ENCODE assay signal across 29 cellular contexts in the genomic region with DNA sequence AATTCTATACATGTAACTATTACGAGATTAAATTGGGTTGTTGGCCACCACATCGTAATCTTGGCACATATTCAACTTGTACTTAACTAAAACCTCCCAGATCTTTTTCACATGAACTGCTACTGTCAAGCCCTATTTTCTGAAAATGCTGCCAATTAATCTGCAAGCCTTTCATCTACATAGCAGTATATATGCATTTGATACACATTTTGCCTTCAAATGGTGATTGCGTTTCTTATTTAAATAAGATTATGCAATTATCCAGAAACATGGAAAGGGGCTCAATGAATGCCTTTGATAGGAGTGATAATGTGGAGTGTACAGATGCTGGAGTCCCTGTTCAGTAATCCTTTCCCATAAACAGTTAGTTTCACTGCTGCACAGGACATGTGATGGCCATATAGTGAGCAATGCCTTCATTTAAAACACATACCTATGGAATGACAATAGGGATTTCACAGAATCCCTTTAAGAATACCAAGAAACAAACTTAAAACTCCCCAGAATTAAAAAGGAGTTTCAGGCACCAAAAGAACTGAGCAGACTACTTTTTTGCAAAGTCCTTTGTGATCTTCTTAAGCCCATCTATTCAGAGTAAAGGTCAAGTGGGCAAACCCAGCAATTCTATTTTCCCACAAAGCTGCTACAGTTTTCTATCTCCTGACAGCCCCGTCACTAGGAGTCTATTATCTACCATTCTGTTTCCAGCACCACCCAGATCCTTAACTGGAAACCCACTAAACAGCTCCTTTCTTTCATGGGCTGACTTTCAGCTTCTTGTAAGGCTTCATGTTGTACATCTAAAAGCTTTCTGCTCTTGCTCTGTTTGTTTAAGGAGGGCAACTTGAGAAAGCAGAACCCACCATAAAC.
DNase-seq lines count a peak whose midpoint lies in the region; ATAC-seq and TF ChIP-seq lines count a peak whose summit lies in the region.
"Had no signal": no experiment of that assay in that cellular context is flagged by ENCODE, and none has a peak within 500 bp of the region (broad histone marks: within the 10 kb centered on the region; RNA-seq: fewer than 3 reads in every experiment).

No MANE protein-coding gene starts in this region.

- H3K27ac ChIP-seq in neural progenitor cell: no peak overlapping the region
- no peak overlapping the region for H3K27ac ChIP-seq in RWPE1
- H3K27ac ChIP-seq: foreskin keratinocyte, sigmoid colon, SJSA1, stomach, tibial nerve had no signal

- DNase-seq in HAP-1 (ENCODE audit: low spot score in 2 of 2) (peak; percentile 65 to 98), SK-N-DZ (ENCODE audit: low spot score) (peak; percentile 30), erythroblast (lab: John Stamatoyannopoulos, UW) (peak; percentile 9 to 26), neural progenitor cell (ENCODE audit: low spot score) (peak; percentile 24), RWPE1 (ENCODE audit: low spot score) (no peak)
- no peak for DNase-seq in stimulated activated naive CD8-positive, alpha-beta T cell treated with anti-CD3 and anti-CD28 coated beads, Interleukin-15, amount 100 ng/mL, for 72 hours
- DNase-seq: activated CD4-positive, alpha-beta T cell treated with anti-CD3 and anti-CD28 coated beads, Interleukin-2, amount 10 ng/mL, durations not matched to agents 7 days and 5 days; activated naive CD8-positive, alpha-beta T cell treated with anti-CD3 and anti-CD28 coated beads for 36 hours; DMS153; effector CD8-positive, alpha-beta T cell; GDM1; KBM-7; MG63; NCI-H1417; NCI-H2081 treated with DMSO at 0.1 percent for 48 hours; NCI-H510A; posterior cingulate gyrus; sigmoid colon; stimulated activated CD4-positive, alpha-beta T cell treated with anti-CD3 and anti-CD28 coated beads, Interleukin-15, amount 100 ng/mL, for 24 hours; stomach; T-helper 2 cell had no signal

- no peaks in the 10 kb centered on the region for H3K27me3 ChIP-seq in HAP-1 (ENCODE audit: low read depth)
- no peaks in the 10 kb centered on the region for H3K27me3 ChIP-seq in neural progenitor cell
- H3K27me3 ChIP-seq: foreskin keratinocyte, MG63, sigmoid colon, SJSA1, stomach, tibial nerve had no signal

- H3K27ac Mint-ChIP-seq in neural progenitor cell: peak overlapping the region; percentile 83
- no peak overlapping the region for H3K27ac Mint-ChIP-seq in stimulated activated memory B cell treated with anti-CD40 and anti-IgM and Interleukin-4, amounts not matched to agents 10 μg/mL and 1 μg/mL and 100 μg/mL, for 72 hours
- H3K27ac Mint-ChIP-seq in stimulated activated naive CD8-positive, alpha-beta T cell treated with anti-CD3 and anti-CD28 coated beads, Interleukin-15, amount 100 ng/mL, for 72 hours: no peak overlapping the region
- no peak overlapping the region for H3K27ac Mint-ChIP-seq in activated T-helper 17 cell treated with anti-CD3 and anti-CD28 coated beads, Interleukin-2, amount 50 U/mL, for 72 hours
- H3K27ac Mint-ChIP-seq: activated CD4-positive, alpha-beta T cell treated with anti-CD3 and anti-CD28 coated beads, Interleukin-2, amount 10 ng/mL, durations not matched to agents 7 days and 5 days; activated naive CD8-positive, alpha-beta T cell treated with anti-CD3 and anti-CD28 coated beads for 36 hours; natural killer cell treated with Interleukin-12 subunit alpha and Interleukin-12 subunit beta and Interleukin-15 and Interleukin-18, amount 100 ng/mL, for 72 hours had no signal

- POLR2A ChIA-PET in RWPE1 (lab: Yijun Ruan, JAX; ENCODE audit: low non-redundant PET): no interaction called here

- H3K9me3 Mint-ChIP-seq in neural progenitor cell: peaks cover 12% of the 10 kb centered on the region
- H3K9me3 Mint-ChIP-seq in stimulated activated memory B cell treated with anti-CD40 and anti-IgM and Interleukin-4, amounts not matched to agents 10 μg/mL and 1 μg/mL and 100 μg/mL, for 72 hours: peaks cover 3% of the 10 kb centered on the region
- no peaks in the 10 kb centered on the region for H3K9me3 Mint-ChIP-seq in stimulated activated naive CD8-positive, alpha-beta T cell treated with anti-CD3 and anti-CD28 coated beads, Interleukin-15, amount 100 ng/mL, for 72 hours
- no peaks in the 10 kb centered on the region for H3K9me3 Mint-ChIP-seq in activated T-helper 17 cell treated with anti-CD3 and anti-CD28 coated beads, Interleukin-2, amount 50 U/mL, for 72 hours
- H3K9me3 Mint-ChIP-seq: activated CD4-positive, alpha-beta T cell treated with anti-CD3 and anti-CD28 coated beads, Interleukin-2, amount 10 ng/mL, durations not matched to agents 7 days and 5 days; activated naive CD8-positive, alpha-beta T cell treated with anti-CD3 and anti-CD28 coated beads for 36 hours had no signal

- CTCF ChIA-PET in RWPE1 (lab: Yijun Ruan, JAX): no interaction called here

- no peaks in the 10 kb centered on the region for H3K27me3 Mint-ChIP-seq in neural progenitor cell (ENCODE audit: insufficient read depth, low read depth)
- no peaks in the 10 kb centered on the region for H3K27me3 Mint-ChIP-seq in stimulated activated memory B cell treated with anti-CD40 and anti-IgM and Interleukin-4, amounts not matched to agents 10 μg/mL and 1 μg/mL and 100 μg/mL, for 72 hours
- H3K27me3 Mint-ChIP-seq in stimulated activated naive CD8-positive, alpha-beta T cell treated with anti-CD3 and anti-CD28 coated beads, Interleukin-15, amount 100 ng/mL, for 72 hours: no peaks in the 10 kb centered on the region
- peaks cover 4% of the 10 kb centered on the region for H3K27me3 Mint-ChIP-seq in activated T-helper 17 cell treated with anti-CD3 and anti-CD28 coated beads, Interleukin-2, amount 50 U/mL, for 72 hours
- H3K27me3 Mint-ChIP-seq: activated CD4-positive, alpha-beta T cell treated with anti-CD3 and anti-CD28 coated beads, Interleukin-2, amount 10 ng/mL, durations not matched to agents 7 days and 5 days; natural killer cell treated with Interleukin-12 subunit alpha and Interleukin-12 subunit beta and Interleukin-15 and Interleukin-18, amount 100 ng/mL, for 72 hours had no signal

- peaks cover 17% of the 10 kb centered on the region for H3K4me1 ChIP-seq in HAP-1
- peaks cover 32% of the 10 kb centered on the region for H3K4me1 ChIP-seq in neural progenitor cell
- H3K4me1 ChIP-seq: foreskin keratinocyte, sigmoid colon, SJSA1, stomach, tibial nerve had no signal

- no peaks in the 10 kb centered on the region for H4K20me1 ChIP-seq in neural progenitor cell (ENCODE audit: low read depth)

- peak overlapping the region; percentile 56 for H3K4me2 ChIP-seq in neural progenitor cell

- no peak overlapping the region for H3K9ac ChIP-seq in neural progenitor cell

- H3K36me3 Mint-ChIP-seq in neural progenitor cell: peaks cover 32% of the 10 kb centered on the region
- no peaks in the 10 kb centered on the region for H3K36me3 Mint-ChIP-seq in stimulated activated memory B cell treated with anti-CD40 and anti-IgM and Interleukin-4, amounts not matched to agents 10 μg/mL and 1 μg/mL and 100 μg/mL, for 72 hours
- H3K36me3 Mint-ChIP-seq in activated T-helper 17 cell treated with anti-CD3 and anti-CD28 coated beads, Interleukin-2, amount 50 U/mL, for 72 hours (ENCODE audit: low read depth): no peaks in the 10 kb centered on the region
- H3K36me3 Mint-ChIP-seq: activated naive CD8-positive, alpha-beta T cell treated with anti-CD3 and anti-CD28 coated beads for 36 hours; natural killer cell treated with Interleukin-12 subunit alpha and Interleukin-12 subunit beta and Interleukin-15 and Interleukin-18, amount 100 ng/mL, for 72 hours had no signal

- TF ChIP-seq POLR2A in erythroblast (IDR thresholded peaks at IDR 0.05; ENCODE audit: low read length): no peak

- no peaks in the 10 kb centered on the region for H3K79me2 ChIP-seq in neural progenitor cell (ENCODE audit: low read depth)

- no peak for TF ChIP-seq CTCF in neural progenitor cell (IDR thresholded peaks at IDR 0.05)
- TF ChIP-seq CTCF in RWPE1 (conservative IDR thresholded peaks at IDR 0.05; ENCODE audit: low read depth): no peak

- H3K4me1 Mint-ChIP-seq in neural progenitor cell: peaks cover 57% of the 10 kb centered on the region
- no peaks in the 10 kb centered on the region for H3K4me1 Mint-ChIP-seq in stimulated activated memory B cell treated with anti-CD40 and anti-IgM and Interleukin-4, amounts not matched to agents 10 μg/mL and 1 μg/mL and 100 μg/mL, for 72 hours
- no peaks in the 10 kb centered on the region for H3K4me1 Mint-ChIP-seq in stimulated activated naive CD8-positive, alpha-beta T cell treated with anti-CD3 and anti-CD28 coated beads, Interleukin-15, amount 100 ng/mL, for 72 hours
- no peaks in the 10 kb centered on the region for H3K4me1 Mint-ChIP-seq in activated T-helper 17 cell treated with anti-CD3 and anti-CD28 coated beads, Interleukin-2, amount 50 U/mL, for 72 hours

- H2AFZ ChIP-seq in neural progenitor cell (replicated peaks): no peak overlapping the region

- peaks cover 5% of the 10 kb centered on the region for H3F3A ChIP-seq in neural progenitor cell (ENCODE audit: low read depth)

- H3K36me3 ChIP-seq in HAP-1 (replicated peaks): no peaks in the 10 kb centered on the region
- H3K36me3 ChIP-seq in neural progenitor cell: no peaks in the 10 kb centered on the region
- H3K36me3 ChIP-seq: MG63, sigmoid colon, SJSA1, stomach, tibial nerve had no signal

- H3K4me3 Mint-ChIP-seq in neural progenitor cell: no peak overlapping the region
- no peak overlapping the region for H3K4me3 Mint-ChIP-seq in stimulated activated memory B cell treated with anti-CD40 and anti-IgM and Interleukin-4, amounts not matched to agents 10 μg/mL and 1 μg/mL and 100 μg/mL, for 72 hours
- no peak overlapping the region for H3K4me3 Mint-ChIP-seq in stimulated activated naive CD8-positive, alpha-beta T cell treated with anti-CD3 and anti-CD28 coated beads, Interleukin-15, amount 100 ng/mL, for 72 hours
- H3K4me3 Mint-ChIP-seq in activated T-helper 17 cell treated with anti-CD3 and anti-CD28 coated beads, Interleukin-2, amount 50 U/mL, for 72 hours: no peak overlapping the region
- H3K4me3 Mint-ChIP-seq: activated CD4-positive, alpha-beta T cell treated with anti-CD3 and anti-CD28 coated beads, Interleukin-2, amount 10 ng/mL, durations not matched to agents 7 days and 5 days; activated naive CD8-positive, alpha-beta T cell treated with anti-CD3 and anti-CD28 coated beads for 36 hours; natural killer cell treated with Interleukin-12 subunit alpha and Interleukin-12 subunit beta and Interleukin-15 and Interleukin-18, amount 100 ng/mL, for 72 hours had no signal

- H3K9me3 ChIP-seq in HAP-1: no peaks in the 10 kb centered on the region
- H3K9me3 ChIP-seq in neural progenitor cell (ENCODE audit: low read depth): no peaks in the 10 kb centered on the region
- H3K9me3 ChIP-seq: MG63, sigmoid colon, SJSA1, stomach, tibial nerve had no signal

- H3K4me3 ChIP-seq in HAP-1: no peak overlapping the region
- no peak overlapping the region for H3K4me3 ChIP-seq in neural progenitor cell
- H3K4me3 ChIP-seq: MG63, sigmoid colon, SJSA1, stomach, tibial nerve had no signal

- in situ Hi-C loops in HAP-1 (cut with MboI; ENCODE audit: low sequenced_read_pairs): no loop called here

- no peak for ATAC-seq in stimulated activated memory B cell treated with anti-CD40 and anti-IgM and Interleukin-4, amounts not matched to agents 10 μg/mL and 1 μg/mL and 100 μg/mL, for 72 hours
- no peak for ATAC-seq in stimulated activated naive CD8-positive, alpha-beta T cell treated with anti-CD3 and anti-CD28 coated beads, Interleukin-15, amount 100 ng/mL, for 72 hours
- ATAC-seq in activated T-helper 17 cell treated with anti-CD3 and anti-CD28 coated beads, Interleukin-2, amount 50 U/mL, for 72 hours (replicated peaks): no peak
- ATAC-seq: foreskin keratinocyte; left lobe of liver; natural killer cell treated with Interleukin-12 subunit alpha and Interleukin-12 subunit beta and Interleukin-15 and Interleukin-18, amount 100 ng/mL, for 72 hours; Panc1 had no signal

Comparison
In these comparisons a context has a peak if more than half of its experiments do, and no peak if none do; other contexts are left out.
1. DNase-seq: peak in HAP-1 (2 of 2), SK-N-DZ (single experiment), erythroblast (2 of 2) and neural progenitor cell (single experiment); none in RWPE1 (single experiment) and stimulated activated naive CD8-positive, alpha-beta T cell treated with anti-CD3 and anti-CD28 coated beads, Interleukin-15, amount 100 ng/mL, for 72 hours (0 of 2).